Comparison of ENCODE assay signal across 8 cellular contexts in the genomic region with DNA sequence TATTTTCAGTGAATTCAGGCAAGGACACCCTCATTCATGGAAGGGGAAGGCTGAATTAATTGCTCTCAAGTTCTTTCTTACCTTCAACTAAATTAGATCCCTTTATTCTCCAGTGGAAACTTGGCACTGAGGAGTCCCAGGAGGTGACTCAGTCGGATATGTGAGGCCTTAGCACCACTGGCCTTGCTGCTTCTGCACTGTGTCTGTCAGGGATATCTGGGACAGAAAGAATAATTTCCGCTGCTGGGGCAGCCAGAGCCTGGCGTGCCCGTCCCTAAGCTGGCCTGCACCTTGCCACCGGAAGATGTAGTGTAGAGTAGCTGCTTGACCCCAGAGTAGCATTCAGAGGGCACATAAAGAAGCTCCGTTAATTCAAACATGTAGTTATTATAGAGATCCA. TPM values are rescaled to one million over a fixed set of nuclear protein-coding genes. Genes with fewer than 3 reads are reported as not detected.
DNase-seq lines count a peak whose midpoint lies in the region; ATAC-seq and TF ChIP-seq lines count a peak whose summit lies in the region.

No MANE protein-coding gene starts in this region.

- CTCF ChIA-PET in PC-3 (lab: Charles Lee) = no interaction called here

- H3K36me3 Mint-ChIP-seq in naive thymus-derived CD8-positive, alpha-beta T cell = no peaks in the 10 kb centered on the region

- peak overlapping the region in 6 of 10 donors; percentile 25 to 91 (median 58) for H3K27ac Mint-ChIP-seq in naive thymus-derived CD8-positive, alpha-beta T cell

- no peaks in the 10 kb centered on the region for H4K20me1 ChIP-seq in PC-3 (ENCODE audit: low read length)

- H3K36me3 ChIP-seq in PC-3 (ENCODE audit: low read depth, low read length) = no peaks in the 10 kb centered on the region

- TF ChIP-seq POLR2A in erythroblast (IDR thresholded peaks at IDR 0.05; ENCODE audit: low read length) = no peak

- H3K27me3 ChIP-seq in PC-3 (ENCODE audit: low read length) = no peaks in the 10 kb centered on the region

- H3K27me3 Mint-ChIP-seq in naive thymus-derived CD8-positive, alpha-beta T cell = no peaks in the 10 kb centered on the region

- H3K4me2 ChIP-seq in PC-3 (ENCODE audit: low read length) = peak overlapping the region; percentile 37; the same call in 1 of the 2 replicates

- no peaks in the 10 kb centered on the region for H3K9me3 ChIP-seq in PC-3 (ENCODE audit: low read length)

- H3K9me3 Mint-ChIP-seq in naive thymus-derived CD8-positive, alpha-beta T cell = no peaks in the 10 kb centered on the region

- TF ChIP-seq CTCF in AG10803 (conservative IDR thresholded peaks at IDR 0.05; ENCODE audit: low read length) (no peak), PC-3 (conservative IDR thresholded peaks at IDR 0.05; ENCODE audit: low read depth, low read length) (no peak)

- intact Hi-C loops in PC-3 (cut with micrococcal nuclease) = no loop called here

- no peak overlapping the region for H2AFZ ChIP-seq in PC-3 (ENCODE audit: low read length)

- peaks cover 9 to 55% (median 15%) of the 10 kb centered on the region in 4 donors for H3K4me1 Mint-ChIP-seq in naive thymus-derived CD8-positive, alpha-beta T cell

- peaks cover 53% of the 10 kb centered on the region for H3K4me1 ChIP-seq in PC-3 (ENCODE audit: insufficient read depth, low read length)

- H3K27ac ChIP-seq in PC-3 (ENCODE audit: low read length) = peak overlapping the region; percentile 46

- no peak overlapping the region for H3K9ac ChIP-seq in PC-3 (ENCODE audit: low read length)

- peak overlapping the region in 1 of 10 donors; percentile 36 for H3K4me3 Mint-ChIP-seq in naive thymus-derived CD8-positive, alpha-beta T cell

- H3K4me3 ChIP-seq in AG10803 (ENCODE audit: low read length) (no peak overlapping the region), PC-3 (ENCODE audit: low read length) (no peak overlapping the region)

- H3K79me2 ChIP-seq in PC-3 (ENCODE audit: low read length) = peaks cover 77% of the 10 kb centered on the region

- peak; percentile 89 for ATAC-seq in PC-3
- ATAC-seq in naive thymus-derived CD8-positive, alpha-beta T cell = no peak
- no peak for ATAC-seq in HG03095 (IDR thresholded peaks at IDR 0.05; ENCODE audit: unreplicated experiment)

- no TSS peak for BruUV-seq in PC-3 (replicated peaks; lab: Mats Ljungman, UMichigan)

- no peaks in the 10 kb centered on the region for H3K9me2 ChIP-seq in PC-3 (replicated peaks; ENCODE audit: low read length)

- DNase-seq in AG10803 (ENCODE audit: low read depth) (peak; percentile 58), PC-3 (peak; percentile 72), erythroblast (lab: John Stamatoyannopoulos, UW) (peak; percentile 57 to 64), RPMI8226 (no peak), NCI-H1694 treated with DMSO at 0.1 percent for 48 hours (lab: John Stamatoyannopoulos, UW) (no peak), cerebellum (ENCODE audit: low spot score) (no peak)
- DNase-seq in naive thymus-derived CD8-positive, alpha-beta T cell = no peak

- no peaks in the 10 kb centered on the region for H3F3A ChIP-seq in PC-3 (ENCODE audit: low read length, unreplicated experiment)

- POLR2A ChIA-PET in PC-3 (lab: Charles Lee; ENCODE audit: unreplicated experiment) = interaction anchor here (0.6 kb wide), 1 partner anchor 31 kb away, joined by 19 read pairs; no protein-coding TSS in a partner anchor
- POLR2A ChIA-PET in naive thymus-derived CD8-positive, alpha-beta T cell (lab: Charles Lee) = interaction anchor here (0.7 kb wide), 1 partner anchor 158 kb away, joined by 3 read pairs; no protein-coding TSS in a partner anchor

RNA-seq across cellular contexts. Expression of a gene that starts 53.4 kb away (rescaled TPM):
- total RNA-seq in PC-3 (2014; rRNA removed) (58.9 and 62.7 TPM in 2 replicates), cerebellum (20.6 TPM)
- 10 to 100 TPM; 20.9 to 22.2 TPM for total RNA-seq in naive thymus-derived CD8-positive, alpha-beta T cell
- 10 to 100 TPM; 21.8 to 25.9 (median 21.9) TPM for polyA plus RNA-seq in naive thymus-derived CD8-positive, alpha-beta T cell

Comparison
In these comparisons a context has a peak if more than half of its experiments do, and no peak if none do; other contexts are left out.
1. DNase-seq: peak in AG10803 (single experiment), PC-3 (single experiment) and erythroblast (2 of 2); none in naive thymus-derived CD8-positive, alpha-beta T cell (0 of 10), RPMI8226 (single experiment), NCI-H1694 treated with DMSO at 0.1 percent for 48 hours (single experiment) and cerebellum (single experiment).